Comparison of ENCODE assay signal across 27 cellular contexts in genomic region chr2:241873081-241873802, GRCh38. TPM values are rescaled to one million over a fixed set of nuclear protein-coding genes. Genes with fewer than 3 reads are reported as not detected.
DNase-seq lines count a peak whose midpoint lies in the region; ATAC-seq and TF ChIP-seq lines count a peak whose summit lies in the region.
"Had no signal": no experiment of that assay in that cellular context is flagged by ENCODE, and none has a peak within 500 bp of the region (broad histone marks: within the 10 kb centered on the region; RNA-seq: fewer than 3 reads in every experiment).

No MANE protein-coding gene starts in this region.

- peaks cover 0 to 3% of the 10 kb centered on the region in 2 donors for H3K27me3 Mint-ChIP-seq in CD8-positive, alpha-beta memory T cell
- H3K27me3 Mint-ChIP-seq in central memory CD8-positive, alpha-beta T cell = no peaks in the 10 kb centered on the region

- H3K27me3 ChIP-seq in CD8-positive, alpha-beta memory T cell (ENCODE audit: insufficient read depth, low read length, poor library complexity, severe bottlenecking) = no peaks in the 10 kb centered on the region
- H3K27me3 ChIP-seq in testis = no peaks in the 10 kb centered on the region
- H3K27me3 ChIP-seq: Peyer's patch had no signal

- DNase-seq in left ventricle myocardium superior (peak; percentile 27), left cardiac atrium (no peak), testis (peak; percentile 48)
- DNase-seq in CD8-positive, alpha-beta memory T cell = no peak
- no peak for DNase-seq in central memory CD8-positive, alpha-beta T cell (ENCODE audit: low spot score in 2 of 2)
- DNase-seq: AML-193, Calu3, DMS79 treated with DMSO at 0.1 percent for 48 hours, GF-D8, HCEC 1CT, NCI-H1092, NCI-H1417 treated with DMSO at 0.1 percent for 48 hours, NCI-H1694 treated with DMSO at 0.1 percent for 48 hours, NCI-H2081 treated with DMSO at 0.1 percent for 48 hours, NCI-H2171, NCI-H226, NCI-H510A, NCI-H69, OCI-M1, Peyer's patch had no signal

- peak overlapping the region in 5 of 8 donors; percentile 46 to 85 (median 66) for H3K27ac Mint-ChIP-seq in CD8-positive, alpha-beta memory T cell
- H3K27ac Mint-ChIP-seq in central memory CD8-positive, alpha-beta T cell (ENCODE audit: low read depth) = no peak overlapping the region
- H3K27ac Mint-ChIP-seq: CD8-positive, alpha-beta T cell; GM23338 had no signal

- ATAC-seq in left ventricle myocardium superior (no peak), left cardiac atrium (no peak), HG02588 (IDR thresholded peaks at IDR 0.05; ENCODE audit: unreplicated experiment) (no peak), HG03025 (IDR thresholded peaks at IDR 0.05; ENCODE audit: low FRiP score, unreplicated experiment) (no peak)
- no peak for ATAC-seq in central memory CD8-positive, alpha-beta T cell (replicated peaks; ENCODE audit: extremely low read depth, poor library complexity, severe bottlenecking)
- ATAC-seq: A549; CD8-positive, alpha-beta T cell; GM23338 had no signal

- H3K9me3 Mint-ChIP-seq in CD8-positive, alpha-beta memory T cell = no peaks in the 10 kb centered on the region
- H3K9me3 Mint-ChIP-seq in central memory CD8-positive, alpha-beta T cell = no peaks in the 10 kb centered on the region
- H3K9me3 Mint-ChIP-seq: CD8-positive, alpha-beta T cell had no signal

- intact Hi-C loops in left ventricle myocardium superior (cut with micrococcal nuclease) = no loop called here
- intact Hi-C loops in left cardiac atrium (cut with DNase I) = no loop called here
- intact Hi-C loops in testis (cut with DNase I; ENCODE audit: low total_unique reads) = no loop called here

- no peaks in the 10 kb centered on the region for H3K36me3 Mint-ChIP-seq in CD8-positive, alpha-beta memory T cell
- H3K36me3 Mint-ChIP-seq in central memory CD8-positive, alpha-beta T cell (ENCODE audit: insufficient read depth) = peaks cover 8% of the 10 kb centered on the region
- H3K36me3 Mint-ChIP-seq: CD8-positive, alpha-beta T cell had no signal

- no peak for TF ChIP-seq CTCF in testis (IDR thresholded peaks at IDR 0.05)

- POLR2A ChIA-PET in CD8-positive, alpha-beta memory T cell (lab: Charles Lee) = no interaction called here

- H3K4me1 Mint-ChIP-seq in CD8-positive, alpha-beta memory T cell = peaks cover 28 to 54% (median 31%) of the 10 kb centered on the region in 3 donors
- H3K4me1 Mint-ChIP-seq in central memory CD8-positive, alpha-beta T cell = peaks cover 38% of the 10 kb centered on the region
- H3K4me1 Mint-ChIP-seq: GM23338 had no signal

- peak overlapping the region in 1 of 7 donors; percentile 34 for H3K4me3 Mint-ChIP-seq in CD8-positive, alpha-beta memory T cell
- H3K4me3 Mint-ChIP-seq in central memory CD8-positive, alpha-beta T cell = peak overlapping the region; percentile 59
- H3K4me3 Mint-ChIP-seq: CD8-positive, alpha-beta T cell; GM23338 had no signal

- CTCF ChIA-PET in CD8-positive, alpha-beta memory T cell (lab: Charles Lee) = no interaction called here

- TF ChIP-seq POLR2A in testis (IDR thresholded peaks at IDR 0.05) = no peak

- H3K4me3 ChIP-seq in CD8-positive, alpha-beta memory T cell (ENCODE audit: low read length) = no peak overlapping the region
- H3K4me3 ChIP-seq in testis = no peak overlapping the region
- H3K4me3 ChIP-seq: A549, GM23338, Peyer's patch had no signal

- H3K36me3 ChIP-seq in CD8-positive, alpha-beta memory T cell (ENCODE audit: insufficient read depth, low read length) = no peaks in the 10 kb centered on the region
- no peaks in the 10 kb centered on the region for H3K36me3 ChIP-seq in testis (ENCODE audit: low read depth, missing control alignments)
- H3K36me3 ChIP-seq: Peyer's patch had no signal

- H3K9me3 ChIP-seq in CD8-positive, alpha-beta memory T cell (ENCODE audit: low read length) = no peaks in the 10 kb centered on the region
- H3K9me3 ChIP-seq in testis = no peaks in the 10 kb centered on the region
- H3K9me3 ChIP-seq: Peyer's patch had no signal

- no peak overlapping the region for H3K27ac ChIP-seq in CD8-positive, alpha-beta memory T cell (ENCODE audit: low read depth, low read length)
- H3K27ac ChIP-seq in testis = no peak overlapping the region
- H3K27ac ChIP-seq: A549, C4-2B, Peyer's patch had no signal

- WGBS in testis, 2 donors = 72 to 79% methylated on average over 28 to 42 of the region's 54 CpGs

- peaks cover 43% of the 10 kb centered on the region for H3K4me1 ChIP-seq in CD8-positive, alpha-beta memory T cell (ENCODE audit: insufficient read depth, low read length)
- H3K4me1 ChIP-seq in testis = no peaks in the 10 kb centered on the region

RNA-seq across cellular contexts. Expression of gene RTP5, which starts 3.7 kb away (rescaled TPM):
- not detected for total RNA-seq in left ventricle myocardium superior
- under 1 TPM in 1 of 2 donors, not detected in 1; 0.12 TPM for total RNA-seq in left cardiac atrium
- under 1 TPM; 0.11 to 0.18 TPM for total RNA-seq in CD8-positive, alpha-beta memory T cell
- 0.23 TPM for polyA plus RNA-seq in CD8-positive, alpha-beta memory T cell
- under 1 TPM; 0.47 to 0.93 TPM for total RNA-seq in testis
- polyA plus RNA-seq in testis (ENCODE audit: insufficient read depth, low read depth, low replicate concordance) = 0.13 TPM
- total RNA-seq: Calu3, GM23338, HT-29 had no signal
- polyA plus RNA-seq: A549, GM23338 had no signal

RNA-seq across cellular contexts. Expression of gene PDCD1, which starts 14.5 kb away (rescaled TPM):
- total RNA-seq in left ventricle myocardium superior (1.4 TPM), left cardiac atrium (1 to 10 TPM; 1.2 to 1.5 TPM), testis (under 1 TPM; 0.37 to 0.39 TPM)
- total RNA-seq in CD8-positive, alpha-beta memory T cell = 10 to 100 TPM; 34.3 to 39.3 TPM
- 41.8 TPM for polyA plus RNA-seq in CD8-positive, alpha-beta memory T cell
- polyA plus RNA-seq in testis (ENCODE audit: insufficient read depth, low read depth, low replicate concordance) = 0.47 TPM
- total RNA-seq: Calu3, HT-29 had no signal
- polyA plus RNA-seq: A549 had no signal

Comparison
In these comparisons a context has a peak if more than half of its experiments do, and no peak if none do; other contexts are left out.
1. DNase-seq: peak in left ventricle myocardium superior (single experiment) and testis (single experiment); none in left cardiac atrium (single experiment), CD8-positive, alpha-beta memory T cell (0 of 5) and central memory CD8-positive, alpha-beta T cell (0 of 2).
2. RNA of gene PDCD1, which starts 14.5 kb away (total RNA-seq): 34.3 to 39.3 TPM in CD8-positive, alpha-beta memory T cell; 1.2 to 1.5 TPM in left cardiac atrium, 1.4 TPM in left ventricle myocardium superior (single experiment) and 0.37 to 0.39 TPM in testis; every median in the first group is over 10 times any median in the second.